In the genomic region with DNA sequence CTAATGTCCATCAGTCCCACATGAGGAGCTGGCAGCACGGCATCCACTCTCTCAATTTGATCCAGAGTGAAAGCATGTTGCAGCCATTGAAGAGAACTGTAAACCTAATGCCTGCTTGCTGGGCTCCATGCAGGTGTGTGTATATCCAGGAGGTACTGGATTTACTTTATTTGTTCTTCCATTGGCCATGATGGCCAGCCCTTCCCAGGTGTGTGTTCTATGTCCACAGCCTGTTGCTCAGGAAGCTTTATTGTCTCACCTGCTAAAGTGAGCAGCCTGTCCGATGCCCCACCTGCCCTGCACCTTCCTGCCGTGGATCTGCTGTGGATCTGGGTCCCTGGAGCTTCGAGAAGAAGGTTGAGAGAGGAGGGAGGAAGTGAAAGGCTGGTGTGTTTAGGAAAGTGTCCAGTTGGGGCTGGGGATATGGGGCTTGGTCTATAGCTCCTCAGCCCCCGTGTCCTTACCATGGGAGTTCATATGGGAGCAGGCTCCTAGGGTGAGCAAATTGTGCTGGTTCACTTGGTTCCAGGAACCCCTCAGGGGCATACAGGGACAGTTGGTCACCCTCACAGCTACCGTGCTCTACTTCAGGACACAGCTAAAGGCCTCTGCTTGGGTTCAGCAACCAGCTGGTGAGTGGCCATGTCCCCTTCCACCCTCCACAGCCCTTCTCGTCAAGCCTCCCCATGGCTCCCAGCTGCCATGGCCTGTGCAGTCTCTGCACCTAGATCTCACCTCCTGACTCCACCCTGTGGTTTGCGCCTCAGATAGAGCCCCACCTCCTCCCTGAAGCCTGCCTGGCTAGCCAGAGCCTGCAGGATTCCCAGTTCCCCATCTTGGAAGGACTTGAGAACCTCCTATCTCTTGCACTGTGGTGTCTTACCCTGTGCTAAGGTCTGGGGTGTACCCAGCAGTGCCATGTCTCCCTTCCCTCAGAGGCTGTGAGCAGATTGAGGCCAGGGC, we compare ENCODE assay signal across 21 cellular contexts. TPM values are rescaled to one million over a fixed set of nuclear protein-coding genes. Genes with fewer than 3 reads are reported as not detected.
"Had no signal": no experiment of that assay in that cellular context is flagged by ENCODE, and none has a peak within 500 bp of the region (broad histone marks: within the 10 kb centered on the region; RNA-seq: fewer than 3 reads in every experiment).

No MANE protein-coding gene starts in this region.

- H3K4me3 Mint-ChIP-seq: activated CD4-positive, alpha-beta memory T cell treated with anti-CD3 and anti-CD28 coated beads, Interleukin-2, amount 10 ng/mL, durations not matched to agents 7 days and 5 days; activated T-cell treated with anti-CD3 and anti-CD28 coated beads, Interleukin-2, amount 50 U/mL, for 24 hours; nephron had no signal

- H3K27me3 ChIP-seq: body of pancreas, colonic mucosa, right lobe of liver had no signal

- H3K27ac ChIP-seq: body of pancreas, colonic mucosa, prostate gland, right lobe of liver had no signal

- DNase-seq: activated CD4-positive, alpha-beta memory T cell treated with anti-CD3 and anti-CD28 coated beads, Interleukin-2, amount 10 ng/mL, durations not matched to agents 7 days and 5 days; activated CD4-positive, CD25-positive, alpha-beta regulatory T cell treated with anti-CD3 and anti-CD28 coated beads, Interleukin-2, amount 50 U/mL, for 72 hours; activated naive CD4-positive, alpha-beta T cell treated with anti-CD3 and anti-CD28 coated beads, Interleukin-2, amount 50 U/mL, for 16 hours; activated T-cell treated with anti-CD3 and anti-CD28 coated beads, Interleukin-2, amount 50 U/mL, for 24 hours; amniotic stem cell; body of pancreas; caudate nucleus; colonic mucosa; foreskin melanocyte; kidney glomerular epithelial cell; occipital lobe; right lobe of liver; stimulated activated CD4-positive, alpha-beta T cell treated with anti-CD3 and anti-CD28 coated beads, Interleukin-4, amount 100 ng/mL, for 4 hours; stimulated activated CD8-positive, alpha-beta memory T cell treated with anti-CD3 and anti-CD28 coated beads, Interleukin-4, amount 100 ng/mL, for 48 hours; stimulated activated naive CD8-positive, alpha-beta T cell treated with anti-CD3 and anti-CD28 coated beads, Interleukin-15, Interleukin-2, amounts not matched to agents 100 U/mL and 50 U/mL, for 24 hours; T-helper 9 cell; trophoblast cell had no signal

- H3K27me3 Mint-ChIP-seq: activated CD4-positive, alpha-beta memory T cell treated with anti-CD3 and anti-CD28 coated beads, Interleukin-2, amount 10 ng/mL, durations not matched to agents 7 days and 5 days; activated T-cell treated with anti-CD3 and anti-CD28 coated beads, Interleukin-2, amount 50 U/mL, for 24 hours had no signal

- H3K9me3 ChIP-seq: body of pancreas, colonic mucosa, prostate gland, right lobe of liver had no signal

- H3K4me1 Mint-ChIP-seq: nephron had no signal

- ATAC-seq: body of pancreas; right lobe of liver; stimulated activated naive CD8-positive, alpha-beta T cell treated with anti-CD3 and anti-CD28 coated beads, Interleukin-15, Interleukin-2, amounts not matched to agents 100 U/mL and 50 U/mL, for 24 hours had no signal

- H3K36me3 ChIP-seq: colonic mucosa, prostate gland, right lobe of liver had no signal

- H3K4me3 ChIP-seq: body of pancreas, colonic mucosa, prostate gland, right lobe of liver, smooth muscle cell had no signal

- H3K27ac Mint-ChIP-seq: activated T-cell treated with anti-CD3 and anti-CD28 coated beads, Interleukin-2, amount 50 U/mL, for 24 hours; nephron had no signal

- H3K4me1 ChIP-seq: body of pancreas, colonic mucosa, prostate gland, right lobe of liver had no signal

RNA-seq across cellular contexts. Expression of gene TREML2, which starts 12.7 kb away (rescaled TPM):
- total RNA-seq: body of pancreas, occipital lobe, smooth muscle cell had no signal
- polyA plus RNA-seq: smooth muscle cell had no signal

RNA-seq across cellular contexts. Expression of gene TREM2, which starts 25.3 kb away (rescaled TPM):
- total RNA-seq: activated CD4-positive, alpha-beta memory T cell treated with anti-CD3 and anti-CD28 coated beads, Interleukin-2, amount 10 ng/mL, durations not matched to agents 7 days and 5 days; smooth muscle cell had no signal
- polyA plus RNA-seq: smooth muscle cell had no signal

RNA-seq across cellular contexts. Expression of gene TREML1, which starts 34.1 kb away (rescaled TPM):
- total RNA-seq: activated CD4-positive, alpha-beta memory T cell treated with anti-CD3 and anti-CD28 coated beads, Interleukin-2, amount 10 ng/mL, durations not matched to agents 7 days and 5 days; body of pancreas; colonic mucosa; lower leg skin; occipital lobe; prostate gland; smooth muscle cell had no signal
- polyA plus RNA-seq: smooth muscle cell had no signal

RNA-seq across cellular contexts. Expression of gene TREML4, which starts 39.9 kb away (rescaled TPM):
- total RNA-seq: activated CD4-positive, alpha-beta memory T cell treated with anti-CD3 and anti-CD28 coated beads, Interleukin-2, amount 10 ng/mL, durations not matched to agents 7 days and 5 days; body of pancreas; colonic mucosa; lower leg skin; occipital lobe; prostate gland; smooth muscle cell had no signal
- polyA plus RNA-seq: smooth muscle cell had no signal
